ENCODE assay signal across 20 cellular contexts in the genomic region with DNA sequence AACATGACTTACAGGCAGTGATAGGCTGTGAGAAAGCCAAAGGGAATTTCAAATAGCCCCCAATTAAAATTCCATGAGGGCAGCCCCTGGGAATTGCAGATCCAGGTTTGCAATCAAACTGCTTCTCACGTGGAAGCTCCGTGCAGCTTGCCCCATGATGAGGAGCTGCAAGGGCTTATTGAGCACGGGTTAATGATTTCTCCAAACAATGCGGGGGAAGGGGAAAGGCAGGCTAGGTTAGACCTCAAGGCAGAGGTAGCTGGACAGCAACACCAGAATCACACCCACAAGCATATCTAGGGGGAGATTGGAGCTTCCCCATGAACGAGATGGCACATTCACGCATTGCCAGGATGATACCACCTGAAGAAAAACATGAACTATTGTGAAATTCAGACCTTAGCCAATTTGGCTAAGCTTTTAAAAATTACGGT. TPM values are rescaled to one million over a fixed set of nuclear protein-coding genes. Genes with fewer than 3 reads are reported as not detected.
DNase-seq lines count a peak whose midpoint lies in the region; ATAC-seq, FAIRE-seq and TF ChIP-seq lines count a peak whose summit lies in the region.
"Had no signal": no experiment of that assay in that cellular context is flagged by ENCODE, and none has a peak within 500 bp of the region (broad histone marks: within the 10 kb centered on the region; RNA-seq: fewer than 3 reads in every experiment).

No MANE protein-coding gene starts in this region.

- H3K23ac ChIP-seq in mesenchymal stem cell (ENCODE audit: low read length in 2 of 2) = no peak overlapping the region

- 85% methylated on average over 7 of the region's 7 CpGs for WGBS in A549 (ENCODE audit: missing lambda C conversion rate)
- WGBS in endodermal cell (ENCODE audit: insufficient coverage in 1 of 2, insufficient read length in 1 of 2), 2 experiments = 38 to 78% methylated on average over 3 to 7 of the region's 7 CpGs
- WGBS in mesenchymal stem cell = 66% methylated on average over 7 of the region's 7 CpGs

- H2BK120ac ChIP-seq in mesenchymal stem cell (ENCODE audit: low read depth, low read length) = no peak overlapping the region

- H3K27me3 Mint-ChIP-seq in endodermal cell (ENCODE audit: insufficient read depth) (no peaks in the 10 kb centered on the region), natural killer cell (ENCODE audit: low read depth in 2 of 2) (no peaks in the 10 kb centered on the region)
- H3K27me3 Mint-ChIP-seq in naive thymus-derived CD8-positive, alpha-beta T cell = peaks cover 1 to 26% (median 9%) of the 10 kb centered on the region in 5 donors
- H3K27me3 Mint-ChIP-seq: CD4-positive, alpha-beta memory T cell had no signal

- H3K27ac Mint-ChIP-seq in endodermal cell = no peak overlapping the region
- H3K27ac Mint-ChIP-seq in natural killer cell = no peak overlapping the region
- H3K27ac Mint-ChIP-seq in naive thymus-derived CD8-positive, alpha-beta T cell = no peak overlapping the region
- H3K27ac Mint-ChIP-seq: CD4-positive, alpha-beta memory T cell; HFFc6; stimulated activated naive CD8-positive, alpha-beta T cell treated with anti-CD3 and anti-CD28 coated beads, Interleukin-15, Interleukin-2, amounts not matched to agents 100 ng/mL and 50 ng/mL, for 24 hours had no signal

- peaks cover 18% of the 10 kb centered on the region for H3K79me1 ChIP-seq in mesenchymal stem cell (replicated peaks; ENCODE audit: low read length, poor library complexity, severe bottlenecking)

- no peaks in the 10 kb centered on the region for H3K27me3 ChIP-seq in endodermal cell (ENCODE audit: control insufficient read depth, insufficient read depth, low read length, poor library complexity, severe bottlenecking)
- no peaks in the 10 kb centered on the region for H3K27me3 ChIP-seq in mesenchymal stem cell (ENCODE audit: control insufficient read depth in 1 of 2, insufficient read depth in 1 of 2, low read length in 2 of 2)
- H3K27me3 ChIP-seq: right atrium auricular region, upper lobe of right lung had no signal

- intact Hi-C loops in natural killer cell (cut with micrococcal nuclease) = no loop called here

- TF ChIP-seq CTCF in A549 (IDR thresholded peaks at IDR 0.05) = no peak
- TF ChIP-seq CTCF in HEK293 (tag by site-specific recombination; IDR thresholded peaks at IDR 0.05) = no peak
- TF ChIP-seq CTCF in endodermal cell (conservative IDR thresholded peaks at IDR 0.05) = no peak
- TF ChIP-seq CTCF in RWPE1 (conservative IDR thresholded peaks at IDR 0.05; ENCODE audit: low read depth) = no peak
- TF ChIP-seq CTCF in natural killer cell (IDR thresholded peaks at IDR 0.05) = no peak

- POLR2A ChIA-PET in A549 (lab: Yijun Ruan, JAX) = no interaction called here
- POLR2A ChIA-PET in HEK293 (lab: Yijun Ruan, JAX) = no interaction called here
- POLR2A ChIA-PET in RWPE1 (lab: Yijun Ruan, JAX; ENCODE audit: low non-redundant PET) = no interaction called here
- POLR2A ChIA-PET in naive thymus-derived CD8-positive, alpha-beta T cell (lab: Charles Lee) = no interaction called here

- CTCF ChIA-PET in A549 (lab: Yijun Ruan, JAX) (interaction anchor here (0.9 to 3.1 kb wide), 2 partner anchors 306 to 338 kb away, joined by 5 to 8 read pairs; no protein-coding TSS in a partner anchor), HEK293 (lab: Yijun Ruan, JAX) (interaction anchor here (1.2 to 2.1 kb wide), 3 partner anchors 10 to 340 kb away, joined by 3 to 8 read pairs (median 4); no protein-coding TSS in a partner anchor), RWPE1 (lab: Yijun Ruan, JAX) (no interaction called here)

- H3K4ac ChIP-seq in mesenchymal stem cell (ENCODE audit: low read depth in 1 of 2, low read length in 2 of 2) = no peak overlapping the region

- peaks cover 59% of the 10 kb centered on the region for H3K4me1 Mint-ChIP-seq in endodermal cell
- H3K4me1 Mint-ChIP-seq in natural killer cell = peaks cover 16 to 37% of the 10 kb centered on the region in 2 donors
- peaks cover 12 to 30% (median 26%) of the 10 kb centered on the region in 4 donors for H3K4me1 Mint-ChIP-seq in naive thymus-derived CD8-positive, alpha-beta T cell

- H3K9me3 Mint-ChIP-seq in endodermal cell = no peaks in the 10 kb centered on the region
- no peaks in the 10 kb centered on the region for H3K9me3 Mint-ChIP-seq in natural killer cell
- H3K9me3 Mint-ChIP-seq in naive thymus-derived CD8-positive, alpha-beta T cell = no peaks in the 10 kb centered on the region
- H3K9me3 Mint-ChIP-seq: HFFc6; stimulated activated naive CD8-positive, alpha-beta T cell treated with anti-CD3 and anti-CD28 coated beads, Interleukin-15, Interleukin-2, amounts not matched to agents 100 ng/mL and 50 ng/mL, for 24 hours had no signal

- no peak overlapping the region for H2BK15ac ChIP-seq in mesenchymal stem cell (ENCODE audit: low read depth, poor library complexity, severe bottlenecking)

- H3K36me3 ChIP-seq in HEK293 (ENCODE audit: control insufficient read depth in 2 of 2, insufficient read depth in 1 of 2, low read length in 2 of 2) = no peaks in the 10 kb centered on the region
- H3K36me3 ChIP-seq in endodermal cell (ENCODE audit: control insufficient read depth, insufficient read depth, low read length) = no peaks in the 10 kb centered on the region
- H3K36me3 ChIP-seq in mesenchymal stem cell (ENCODE audit: control insufficient read depth in 1 of 2, insufficient read depth in 2 of 2, low read depth in 1 of 2, low read length in 2 of 2) = peaks cover 4 to 30% of the 10 kb centered on the region in 2 experiments
- H3K36me3 ChIP-seq: right atrium auricular region had no signal

- peaks cover 21% of the 10 kb centered on the region for H3K4me1 ChIP-seq in A549
- H3K4me1 ChIP-seq in HEK293 (ENCODE audit: control insufficient read depth, insufficient read depth, low read length) = peaks cover 15% of the 10 kb centered on the region
- H3K4me1 ChIP-seq in endodermal cell (ENCODE audit: control insufficient read depth, insufficient read depth, low read length) = peaks cover 6% of the 10 kb centered on the region
- peaks cover 9% of the 10 kb centered on the region for H3K4me1 ChIP-seq in mesenchymal stem cell (ENCODE audit: control insufficient read depth, insufficient read depth, low read depth, low read length)

- TF ChIP-seq POLR2A in A549 (IDR thresholded peaks at IDR 0.05; ENCODE audit: low read length) = no peak

- H3K9ac ChIP-seq in endodermal cell (ENCODE audit: extremely low read depth, low read length, poor library complexity, severe bottlenecking) (no peak overlapping the region), mesenchymal stem cell (ENCODE audit: low read length) (no peak overlapping the region)

- H3K18ac ChIP-seq in mesenchymal stem cell (ENCODE audit: low read depth in 1 of 2, low read length in 2 of 2) = peak overlapping the region in 1 of 2 experiments; percentile 18

- H3K9me3 ChIP-seq in A549 (no peaks in the 10 kb centered on the region), HEK293 (ENCODE audit: control insufficient read depth, insufficient read depth, low read depth, low read length) (no peaks in the 10 kb centered on the region), endodermal cell (ENCODE audit: control insufficient read depth, low read length) (no peaks in the 10 kb centered on the region), mesenchymal stem cell (ENCODE audit: control insufficient read depth, low read length) (no peaks in the 10 kb centered on the region)
- H3K9me3 ChIP-seq: right atrium auricular region, upper lobe of right lung had no signal

- ATAC-seq in A549 = no peak
- no peak for ATAC-seq in natural killer cell
- ATAC-seq in naive thymus-derived CD8-positive, alpha-beta T cell = no peak
- ATAC-seq: upper lobe of right lung had no signal

- H2AFZ ChIP-seq in mesenchymal stem cell (ENCODE audit: low read depth, low read length) = no peak overlapping the region

- no peak overlapping the region for H4K8ac ChIP-seq in mesenchymal stem cell (ENCODE audit: low read length)

- no peak overlapping the region for H3K27ac ChIP-seq in A549
- H3K27ac ChIP-seq in HEK293 (ENCODE audit: extremely low read depth, low read depth, low read length) = no peak overlapping the region
- H3K27ac ChIP-seq in endodermal cell (ENCODE audit: low read depth, low read length) = no peak overlapping the region
- H3K27ac ChIP-seq in mesenchymal stem cell (ENCODE audit: low read length, poor library complexity, severe bottlenecking) = no peak overlapping the region
- no peak overlapping the region for H3K27ac ChIP-seq in RWPE1
- H3K27ac ChIP-seq: right atrium auricular region, upper lobe of right lung had no signal

- DNase-seq in A549 (ENCODE audit: low read depth in 1 of 2, low spot score in 1 of 2) (no peak), endodermal cell (peak; percentile 83), mesenchymal stem cell (no peak), RWPE1 (ENCODE audit: low spot score) (no peak), NCI-H2107 treated with DMSO at 0.1 percent for 48 hours (lab: John Stamatoyannopoulos, UW; ENCODE audit: unreplicated experiment) (no peak), natural killer cell (no peak)
- no peak for DNase-seq in naive thymus-derived CD8-positive, alpha-beta T cell
- DNase-seq: activated CD8-positive, alpha-beta memory T cell treated with anti-CD3 and anti-CD28 coated beads for 24 hours; amniotic stem cell; CD4-positive, alpha-beta memory T cell; EL; HFFc6; MM.1S; NCI-H1694; NCI-H446; upper lobe of right lung had no signal

- H3K36me3 Mint-ChIP-seq in endodermal cell (ENCODE audit: low read depth) (peaks cover 2% of the 10 kb centered on the region), natural killer cell (no peaks in the 10 kb centered on the region)
- no peaks in the 10 kb centered on the region for H3K36me3 Mint-ChIP-seq in naive thymus-derived CD8-positive, alpha-beta T cell

- H2AK5ac ChIP-seq in mesenchymal stem cell (ENCODE audit: low read length, severe bottlenecking) = no peak overlapping the region

- H3K14ac ChIP-seq in mesenchymal stem cell (ENCODE audit: low read length in 2 of 2) = no peak overlapping the region

- no peak overlapping the region for H4K91ac ChIP-seq in mesenchymal stem cell (ENCODE audit: low read length)

- H2BK5ac ChIP-seq in mesenchymal stem cell (ENCODE audit: low read depth, low read length, poor library complexity, severe bottlenecking) = no peak overlapping the region

- no peak for TF ChIP-seq EP300 in A549 (IDR thresholded peaks at IDR 0.05)

- no peak for FAIRE-seq in A549 (lab: Jason Lieb, UNC)
- FAIRE-seq: endometrium had no signal

- H3K4me2 ChIP-seq in A549 = no peak overlapping the region
- H3K4me2 ChIP-seq in mesenchymal stem cell (ENCODE audit: low read length, poor library complexity, severe bottlenecking) = peak overlapping the region; percentile 25

- H2BK12ac ChIP-seq in mesenchymal stem cell (ENCODE audit: low read length in 2 of 2) = no peak overlapping the region

- no peak overlapping the region for H3K4me3 ChIP-seq in A549
- no peak overlapping the region for H3K4me3 ChIP-seq in HEK293 (ENCODE audit: low read depth, low read length)
- peak overlapping the region; percentile 98 for H3K4me3 ChIP-seq in endodermal cell (ENCODE audit: low read length)
- H3K4me3 ChIP-seq in mesenchymal stem cell (ENCODE audit: insufficient read depth in 1 of 2, low read depth in 1 of 2, low read length in 2 of 2) = no peak overlapping the region
- H3K4me3 ChIP-seq: right atrium auricular region, upper lobe of right lung had no signal

- no peak for TF ChIP-seq RAD21 in A549 (conservative IDR thresholded peaks at IDR 0.05 in 1 of 2, IDR thresholded peaks at IDR 0.05 in 1 of 2)

- H3K4me3 Mint-ChIP-seq in endodermal cell = peak overlapping the region; percentile 9
- H3K4me3 Mint-ChIP-seq in natural killer cell = no peak overlapping the region
- no peak overlapping the region for H3K4me3 Mint-ChIP-seq in naive thymus-derived CD8-positive, alpha-beta T cell
- H3K4me3 Mint-ChIP-seq: CD4-positive, alpha-beta memory T cell; HFFc6; stimulated activated naive CD8-positive, alpha-beta T cell treated with anti-CD3 and anti-CD28 coated beads, Interleukin-15, Interleukin-2, amounts not matched to agents 100 ng/mL and 50 ng/mL, for 24 hours had no signal

RNA-seq across cellular contexts. Expression of a gene that starts 5.0 kb away (rescaled TPM):
- 27.0 and 31.4 TPM in 2 replicates for polyA plus RNA-seq in A549 (2011; rRNA removed)
- polyA plus RNA-seq in A549 (2012; cell fraction: cytosol; rRNA removed) = 33.9 and 35.4 TPM in 2 replicates
- polyA plus RNA-seq in A549 (2012; cell fraction: nucleus; rRNA removed) = 59.3 and 116 TPM in 2 replicates
- 2.5 to 3.8 TPM (median 3.5 TPM) in 3 replicates for polyA plus RNA-seq in A549 (2017; fragmentation: RNase III; extraction: RNeasy Plus Mini Kit Qiagen cat#74134 plus additional on column Dnase treatment)
- 56.1 and 60.4 TPM in 2 replicates for polyA minus RNA-seq in A549 (2011; rRNA and poly(A)+ RNA removed)
- 100 to 1,000 TPM in 1 of 2 donors, 10 to 100 TPM in 1; 85.9 to 123 TPM for total RNA-seq in endodermal cell
- polyA plus RNA-seq in endodermal cell (2013, experiment 1 of 2) = 98.6 TPM
- 99.0 TPM for polyA plus RNA-seq in endodermal cell (2013, experiment 2 of 2)
- 111 TPM for polyA plus RNA-seq in mesenchymal stem cell (2013, experiment 1 of 2)
- polyA plus RNA-seq in mesenchymal stem cell (2013, experiment 2 of 2) = 114 TPM
- 100 to 1,000 TPM in 2 of 3 donors, 10 to 100 TPM in 1; 52.2 to 222 (median 141) TPM for total RNA-seq in natural killer cell
- 1 to 10 TPM in 1 of 2 experiments, under 1 TPM in 1; 0.57 to 1.4 TPM for total RNA-seq in naive thymus-derived CD8-positive, alpha-beta T cell
- 1 to 10 TPM in 2 of 3 donors, under 1 TPM in 1; 0.67 to 2.1 (median 1.1) TPM for polyA plus RNA-seq in naive thymus-derived CD8-positive, alpha-beta T cell

Comparison
In these comparisons a context has a peak if more than half of its experiments do, and no peak if none do; other contexts are left out.
1. RNA of a gene that starts 5.0 kb away (total RNA-seq): 52.2 to 222 TPM in natural killer cell and 85.9 to 123 TPM in endodermal cell; 0.57 to 1.4 TPM in naive thymus-derived CD8-positive, alpha-beta T cell; every median in the first group is over 10 times any median in the second.